In genomic region chr13:25153736-25154135, GRCh38 we compare ENCODE assay signal across 1 cellular context.
TF ChIP-seq lines count a peak whose summit lies in the region.

No MANE protein-coding gene starts in this region.

TF ChIP-seq in H1, 55 proteins besides CTCF, POLR2A, EP300 and RAD21:
- TF ChIP-seq RXRA (IDR thresholded peaks at IDR 0.05; ENCODE audit: insufficient read depth, low read depth, low read length), result no peak
- peak; percentile 49 for TF ChIP-seq NANOG (IDR thresholded peaks at IDR 0.05; ENCODE audit: insufficient read depth, low read depth, low read length, poor library complexity, severe bottlenecking)
- 0 out of 4 replicates have a peak, but pooled peaks of 1 of the 2 experiments have one; percentile 48 for TF ChIP-seq HDAC2 (IDR thresholded peaks at IDR 0.05; ENCODE audit: borderline replicate concordance in 1 of 2, low read depth in 2 of 2, low read length in 2 of 2)
- no peak for TF ChIP-seq HDAC6 (IDR thresholded peaks at IDR 0.05; ENCODE audit: low read depth, low read length)
- 0 out of 2 replicates have a peak, but pooled peaks have one; percentile 20 for TF ChIP-seq YY1 (IDR thresholded peaks at IDR 0.05; ENCODE audit: low read depth, low read length)
- TF ChIP-seq BCL11A (IDR thresholded peaks at IDR 0.05; ENCODE audit: low read depth in 2 of 2, low read length in 2 of 2), result no peak
